ENCODE assay signal across 8 cellular contexts in genomic region chr16:88812737-88813395, GRCh38. TPM values are rescaled to one million over a fixed set of nuclear protein-coding genes. Genes with fewer than 3 reads are reported as not detected.
DNase-seq lines count a peak whose midpoint lies in the region; ATAC-seq and TF ChIP-seq lines count a peak whose summit lies in the region.
"Not testable (repeated sequence)": the region's sequence is repeated elsewhere in the genome, so short reads cannot be mapped to it uniquely, and the experiment has no call there.

No MANE protein-coding gene starts in this region.

- not testable (repeated sequence) for H3K27me3 Mint-ChIP-seq in activated T-cell treated with anti-CD3 and anti-CD28 coated beads, Interleukin-2, amount 50 U/mL, for 72 hours (ENCODE audit: low read depth); dendritic cell treated with granulocyte-macrophage colony-stimulating factor and Interleukin-4, amounts not matched to agents 40 ng/mL and 50 ng/mL, for 4 days; natural killer cell (ENCODE audit: low read depth in 2 of 2); stimulated activated naive B cell treated with anti-CD40 and anti-IgM and Interleukin-4, amounts not matched to agents 10 μg/mL and 1 μg/mL and 100 μg/mL, for 72 hours

- not testable (repeated sequence) for H3K9me3 Mint-ChIP-seq in activated T-cell treated with anti-CD3 and anti-CD28 coated beads, Interleukin-2, amount 50 U/mL, for 72 hours; dendritic cell treated with granulocyte-macrophage colony-stimulating factor and Interleukin-4, amounts not matched to agents 40 ng/mL and 50 ng/mL, for 4 days; natural killer cell; stimulated activated naive B cell treated with anti-CD40 and anti-IgM and Interleukin-4, amounts not matched to agents 10 μg/mL and 1 μg/mL and 100 μg/mL, for 72 hours

- peaks cover 34% of the 10 kb centered on the region for H3K4me1 Mint-ChIP-seq in activated T-cell treated with anti-CD3 and anti-CD28 coated beads, Interleukin-2, amount 50 U/mL, for 72 hours (ENCODE audit: low read depth)
- H3K4me1 Mint-ChIP-seq in dendritic cell treated with granulocyte-macrophage colony-stimulating factor and Interleukin-4, amounts not matched to agents 40 ng/mL and 50 ng/mL, for 4 days (ENCODE audit: low read depth) = peaks cover 46% of the 10 kb centered on the region
- H3K4me1 Mint-ChIP-seq in natural killer cell = peaks cover 7 to 24% of the 10 kb centered on the region in 2 donors
- peaks cover 12 to 46% of the 10 kb centered on the region in 2 donors for H3K4me1 Mint-ChIP-seq in stimulated activated naive B cell treated with anti-CD40 and anti-IgM and Interleukin-4, amounts not matched to agents 10 μg/mL and 1 μg/mL and 100 μg/mL, for 72 hours

- peak overlapping the region; percentile 76 for H3K27ac Mint-ChIP-seq in activated T-cell treated with anti-CD3 and anti-CD28 coated beads, Interleukin-2, amount 50 U/mL, for 72 hours
- H3K27ac Mint-ChIP-seq in dendritic cell treated with granulocyte-macrophage colony-stimulating factor and Interleukin-4, amounts not matched to agents 40 ng/mL and 50 ng/mL, for 4 days = peak overlapping the region; percentile 88
- peak overlapping the region in 1 of 2 donors; percentile 96 for H3K27ac Mint-ChIP-seq in natural killer cell
- peak overlapping the region; percentile 96 for H3K27ac Mint-ChIP-seq in stimulated activated naive B cell treated with anti-CD40 and anti-IgM and Interleukin-4, amounts not matched to agents 10 μg/mL and 1 μg/mL and 100 μg/mL, for 72 hours

- not testable (repeated sequence) for H3K9me3 ChIP-seq in BLaER1; PC-3 (ENCODE audit: low read length); hepatocyte (ENCODE audit: low read depth)

- CTCF ChIA-PET in PC-3 (lab: Charles Lee) = interaction anchor here (1.0 to 1.2 kb wide), 2 partner anchors 28 to 45 kb away, joined by 3 read pairs; no protein-coding TSS in a partner anchor

- H3K9me2 ChIP-seq in PC-3 (replicated peaks; ENCODE audit: low read length); hepatocyte (replicated peaks; ENCODE audit: insufficient read depth): not testable (repeated sequence)

- not testable (repeated sequence) for BruUV-seq in PC-3 (replicated peaks; lab: Mats Ljungman, UMichigan)

- not testable (repeated sequence) for TF ChIP-seq CTCF in HFF-Myc (IDR thresholded peaks at IDR 0.05; ENCODE audit: low read depth, low read length, missing control alignments); PC-3 (conservative IDR thresholded peaks at IDR 0.05; ENCODE audit: low read depth, low read length); hepatocyte (IDR thresholded peaks at IDR 0.05; ENCODE audit: poor library complexity); natural killer cell (IDR thresholded peaks at IDR 0.05)

- peaks cover 33% of the 10 kb centered on the region for H3K36me3 ChIP-seq in BLaER1
- H3K36me3 ChIP-seq in PC-3 (ENCODE audit: low read depth, low read length); hepatocyte (replicated peaks; ENCODE audit: insufficient read depth, low read depth): not testable (repeated sequence)

- peak overlapping the region; percentile 78 for H2AFZ ChIP-seq in PC-3 (ENCODE audit: low read length)
- H2AFZ ChIP-seq in hepatocyte = peak overlapping the region; percentile 62

- H3F3A ChIP-seq in PC-3 (ENCODE audit: low read length, unreplicated experiment) = not testable (repeated sequence)

- H3K27me3 ChIP-seq in BLaER1; PC-3 (ENCODE audit: low read length); hepatocyte: not testable (repeated sequence)

- H3K79me2 ChIP-seq in PC-3 (ENCODE audit: low read length) = peaks cover 24% of the 10 kb centered on the region
- H3K79me2 ChIP-seq in hepatocyte = peaks cover 13% of the 10 kb centered on the region

- H3K36me3 Mint-ChIP-seq in activated T-cell treated with anti-CD3 and anti-CD28 coated beads, Interleukin-2, amount 50 U/mL, for 72 hours (ENCODE audit: insufficient read depth in 2 of 2); natural killer cell: not testable (repeated sequence)
- peaks cover 58% of the 10 kb centered on the region for H3K36me3 Mint-ChIP-seq in dendritic cell treated with granulocyte-macrophage colony-stimulating factor and Interleukin-4, amounts not matched to agents 40 ng/mL and 50 ng/mL, for 4 days (ENCODE audit: low read depth)
- H3K36me3 Mint-ChIP-seq in stimulated activated naive B cell treated with anti-CD40 and anti-IgM and Interleukin-4, amounts not matched to agents 10 μg/mL and 1 μg/mL and 100 μg/mL, for 72 hours = peaks cover 21 to 30% of the 10 kb centered on the region in 2 donors

- H3K4me2 ChIP-seq in BLaER1 (peak overlapping the region; percentile 89), PC-3 (ENCODE audit: low read length) (peak overlapping the region; percentile 93), hepatocyte (peak overlapping the region; percentile 89)

- H3K4me1 ChIP-seq in BLaER1 (peaks cover 50% of the 10 kb centered on the region), hepatocyte (ENCODE audit: insufficient read depth) (peaks cover 17% of the 10 kb centered on the region)
- not testable (repeated sequence) for H3K4me1 ChIP-seq in PC-3 (ENCODE audit: insufficient read depth, low read length)

- H3K4me3 Mint-ChIP-seq in activated T-cell treated with anti-CD3 and anti-CD28 coated beads, Interleukin-2, amount 50 U/mL, for 72 hours = peak overlapping the region; percentile 90 to 97
- peak overlapping the region; percentile 80 for H3K4me3 Mint-ChIP-seq in dendritic cell treated with granulocyte-macrophage colony-stimulating factor and Interleukin-4, amounts not matched to agents 40 ng/mL and 50 ng/mL, for 4 days
- H3K4me3 Mint-ChIP-seq in natural killer cell = peak overlapping the region; percentile 84
- H3K4me3 Mint-ChIP-seq in stimulated activated naive B cell treated with anti-CD40 and anti-IgM and Interleukin-4, amounts not matched to agents 10 μg/mL and 1 μg/mL and 100 μg/mL, for 72 hours = peak overlapping the region; percentile 82 to 94

- H3K27ac ChIP-seq in BLaER1 = peak overlapping the region; percentile 99
- H3K27ac ChIP-seq in PC-3 (ENCODE audit: low read length) = peak overlapping the region; percentile 73
- H3K27ac ChIP-seq in hepatocyte = peak overlapping the region; percentile 89

- H4K20me1 ChIP-seq in BLaER1 = peaks cover 46% of the 10 kb centered on the region
- H4K20me1 ChIP-seq in PC-3 (ENCODE audit: low read length); hepatocyte (ENCODE audit: insufficient read depth, poor library complexity, severe bottlenecking): not testable (repeated sequence)

- peak overlapping the region; percentile 97; the same call in 1 of the 2 replicates for H3K9ac ChIP-seq in BLaER1
- peak overlapping the region; percentile 95 for H3K9ac ChIP-seq in PC-3 (ENCODE audit: low read length)

- not testable (repeated sequence) for ATAC-seq in PC-3; activated T-cell treated with anti-CD3 and anti-CD28 coated beads, Interleukin-2, amount 50 U/mL, for 72 hours (replicated peaks in 1 of 2); natural killer cell; stimulated activated naive B cell treated with anti-CD40 and anti-IgM and Interleukin-4, amounts not matched to agents 10 μg/mL and 1 μg/mL and 100 μg/mL, for 72 hours (replicated peaks)

- POLR2A ChIA-PET in PC-3 (lab: Charles Lee; ENCODE audit: unreplicated experiment) = interaction anchor here (0.6 kb wide), 1 partner anchor 12 kb away, joined by 4 read pairs; no protein-coding TSS in a partner anchor

- not testable (repeated sequence) for DNase-seq in HFF-Myc (ENCODE audit: extremely low read depth, low read depth); natural killer cell; stimulated activated naive B cell treated with anti-CD40 and anti-IgM and Interleukin-4, amounts not matched to agents 10 μg/mL and 1 μg/mL and 100 μg/mL, for 72 hours
- peak; percentile 29 for DNase-seq in PC-3
- peak; percentile 31 to 36 for DNase-seq in activated T-cell treated with anti-CD3 and anti-CD28 coated beads, Interleukin-2, amount 50 U/mL, for 72 hours
- DNase-seq in hepatocyte (ENCODE audit: low spot score) = peak; percentile 52

- intact Hi-C loops in PC-3 (cut with micrococcal nuclease) (loop anchor here (10.0 kb wide), 1 partner anchor 352 kb away; no protein-coding TSS in a partner anchor), natural killer cell (cut with micrococcal nuclease) (loop anchor here (2.0 kb wide), 1 partner anchor 44 kb away; the partner anchor contains the start of genes GALNS and TRAPPC2L)
- intact Hi-C loops in dendritic cell treated with granulocyte-macrophage colony-stimulating factor and Interleukin-4, amounts not matched to agents 40 ng/mL and 50 ng/mL, for 4 days (cut with micrococcal nuclease) = loop anchor here (2.0 to 5.0 kb wide), 4 partner anchors 44 to 404 kb away; partner anchors contain the start of genes GALNS, TRAPPC2L and ZNF778

- H3K4me3 ChIP-seq in BLaER1 (peak overlapping the region; percentile 72), HFF-Myc (replicated peaks; ENCODE audit: low read depth, low read length) (peak overlapping the region; percentile 90), PC-3 (ENCODE audit: low read length) (peak overlapping the region; percentile 76), hepatocyte (peak overlapping the region; percentile 43)

- 68% methylated on average over 34 of the region's 35 CpGs for WGBS in hepatocyte (ENCODE audit: low lambda C conversion rate, missing lambda C conversion rate)

RNA-seq across cellular contexts. Expression of gene APRT, which starts 1.1 kb away (rescaled TPM):
- total RNA-seq in PC-3 (2014; rRNA removed) = 346 and 350 TPM in 2 replicates
- 100 to 1,000 TPM; 116 to 139 TPM for total RNA-seq in activated T-cell treated with anti-CD3 and anti-CD28 coated beads, Interleukin-2, amount 50 U/mL, for 72 hours
- 101 and 119 TPM in 2 replicates for total RNA-seq in hepatocyte
- 237 and 273 TPM in 2 replicates for polyA plus RNA-seq in hepatocyte
- total RNA-seq in natural killer cell = 100 to 1,000 TPM; 118 to 123 (median 120) TPM

RNA-seq across cellular contexts. Expression of gene CDT1, which starts 9.3 kb away (rescaled TPM):
- total RNA-seq in PC-3 (2014; rRNA removed) (43.0 and 76.6 TPM in 2 replicates), hepatocyte (5.2 and 6.9 TPM in 2 replicates), natural killer cell (1 to 10 TPM; 2.2 to 3.8 (median 2.6) TPM)
- 100 to 1,000 TPM; 167 to 172 TPM for total RNA-seq in activated T-cell treated with anti-CD3 and anti-CD28 coated beads, Interleukin-2, amount 50 U/mL, for 72 hours
- polyA plus RNA-seq in hepatocyte = 5.1 and 6.8 TPM in 2 replicates

RNA-seq across cellular contexts. Expression of gene PIEZO1, which starts 27.8 kb away (rescaled TPM):
- total RNA-seq in PC-3 (2014; rRNA removed) (180 and 251 TPM in 2 replicates), hepatocyte (47.0 and 77.0 TPM in 2 replicates), natural killer cell (100 to 1,000 TPM; 172 to 197 (median 183) TPM)
- 100 to 1,000 TPM in 1 of 2 donors, 10 to 100 TPM in 1; 94.1 to 141 TPM for total RNA-seq in activated T-cell treated with anti-CD3 and anti-CD28 coated beads, Interleukin-2, amount 50 U/mL, for 72 hours
- polyA plus RNA-seq in hepatocyte = 70.6 and 87.9 TPM in 2 replicates

RNA-seq across cellular contexts. Expression of gene GALNS, which starts 43.9 kb away (rescaled TPM):
- total RNA-seq in PC-3 (2014; rRNA removed) = 18.3 and 25.5 TPM in 2 replicates
- 10 to 100 TPM; 26.1 to 31.7 TPM for total RNA-seq in activated T-cell treated with anti-CD3 and anti-CD28 coated beads, Interleukin-2, amount 50 U/mL, for 72 hours
- total RNA-seq in hepatocyte = 19.6 and 22.4 TPM in 2 replicates
- polyA plus RNA-seq in hepatocyte = 38.9 and 53.5 TPM in 2 replicates
- total RNA-seq in natural killer cell = 10 to 100 TPM; 58.1 to 75.8 (median 65.7) TPM

RNA-seq across cellular contexts. Expression of gene TRAPPC2L, which starts 44.1 kb away (rescaled TPM):
- total RNA-seq in PC-3 (2014; rRNA removed) (42.0 and 77.5 TPM in 2 replicates), hepatocyte (58.7 and 70.8 TPM in 2 replicates), natural killer cell (10 to 100 TPM; 31.9 to 39.0 (median 36.2) TPM)
- total RNA-seq in activated T-cell treated with anti-CD3 and anti-CD28 coated beads, Interleukin-2, amount 50 U/mL, for 72 hours = 10 to 100 TPM; 32.0 to 35.2 TPM
- polyA plus RNA-seq in hepatocyte = 191 and 215 TPM in 2 replicates
